In genomic region chr6:146336200-146336599, GRCh38 we compare ENCODE assay signal across 17 cellular contexts.
"Had no signal": no experiment of that assay in that cellular context is flagged by ENCODE, and none has a peak within 500 bp of the region (broad histone marks: within the 10 kb centered on the region; RNA-seq: fewer than 3 reads in every experiment).

No MANE protein-coding gene starts in this region.

- H3K36me3 ChIP-seq: ascending aorta, prostate gland, sigmoid colon had no signal

- ATAC-seq: activated T-cell treated with anti-CD3 and anti-CD28 coated beads, Interleukin-2, amount 50 U/mL, for 72 hours; effector memory CD8-positive, alpha-beta T cell; left cardiac atrium; mucosa of descending colon; natural killer cell had no signal

- H3K27ac ChIP-seq: ascending aorta, coronary artery, prostate gland, sigmoid colon had no signal

- H3K4me3 ChIP-seq: ascending aorta, coronary artery, mucosa of descending colon, prostate gland, sigmoid colon had no signal

- H3K27me3 ChIP-seq: ascending aorta, sigmoid colon had no signal

- DNase-seq: activated CD4-positive, alpha-beta memory T cell treated with anti-CD3 and anti-CD28 coated beads for 36 hours; activated CD4-positive, alpha-beta T cell treated with anti-CD3 and anti-CD28 coated beads for 1 hour; activated gamma-delta T cell treated with Interleukin-2 at 50 U/mL for 16 hours; activated naive CD8-positive, alpha-beta T cell treated with anti-CD3 and anti-CD28 coated beads, Interleukin-2, amount 10 ng/mL, durations not matched to agents 7 days and 5 days; activated T-cell treated with anti-CD3 and anti-CD28 coated beads, Interleukin-2, amount 50 U/mL, for 72 hours; effector memory CD8-positive, alpha-beta T cell; hypothalamus; left cardiac atrium; mucosa of descending colon; natural killer cell; sigmoid colon; stimulated activated CD4-positive, alpha-beta T cell treated with anti-CD3 and anti-CD28 coated beads, Interleukin-2, amount 100 ng/mL, for 24 hours; stimulated activated naive CD4-positive, alpha-beta T cell; SW 1271 had no signal

- H3K9me3 ChIP-seq: ascending aorta, mucosa of descending colon, prostate gland, sigmoid colon had no signal

- H3K4me1 ChIP-seq: ascending aorta, prostate gland had no signal
